In genomic region chr1:9588551-9589143, GRCh38 we compare ENCODE assay signal across 8 cellular contexts. TPM values are rescaled to one million over a fixed set of nuclear protein-coding genes. Genes with fewer than 3 reads are reported as not detected.
A peak's percentile ranks its signal among the peaks of the same experiment; 100 is the strongest.
DNase-seq lines count a peak whose midpoint lies in the region; ATAC-seq, FAIRE-seq and TF ChIP-seq lines count a peak whose summit lies in the region.

A gene with protein sequence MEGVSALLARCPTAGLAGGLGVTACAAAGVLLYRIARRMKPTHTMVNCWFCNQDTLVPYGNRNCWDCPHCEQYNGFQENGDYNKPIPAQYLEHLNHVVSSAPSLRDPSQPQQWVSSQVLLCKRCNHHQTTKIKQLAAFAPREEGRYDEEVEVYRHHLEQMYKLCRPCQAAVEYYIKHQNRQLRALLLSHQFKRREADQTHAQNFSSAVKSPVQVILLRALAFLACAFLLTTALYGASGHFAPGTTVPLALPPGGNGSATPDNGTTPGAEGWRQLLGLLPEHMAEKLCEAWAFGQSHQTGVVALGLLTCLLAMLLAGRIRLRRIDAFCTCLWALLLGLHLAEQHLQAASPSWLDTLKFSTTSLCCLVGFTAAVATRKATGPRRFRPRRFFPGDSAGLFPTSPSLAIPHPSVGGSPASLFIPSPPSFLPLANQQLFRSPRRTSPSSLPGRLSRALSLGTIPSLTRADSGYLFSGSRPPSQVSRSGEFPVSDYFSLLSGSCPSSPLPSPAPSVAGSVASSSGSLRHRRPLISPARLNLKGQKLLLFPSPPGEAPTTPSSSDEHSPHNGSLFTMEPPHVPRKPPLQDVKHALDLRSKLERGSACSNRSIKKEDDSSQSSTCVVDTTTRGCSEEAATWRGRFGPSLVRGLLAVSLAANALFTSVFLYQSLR (plus strand): TSS chr1:9588911. CDS start chr1:9588931, 20 bp downstream.

- H3K27ac ChIP-seq in astrocyte (ENCODE audit: low read depth, low read length): no peak within 1 kb of the TSS
- peak within 1 kb of the TSS; percentile 62 for H3K27ac ChIP-seq in hepatocyte

- H3K9me3 ChIP-seq in astrocyte (ENCODE audit: insufficient read depth, low read depth, low read length) (no peaks in the 10 kb centered on the region), hepatocyte (ENCODE audit: low read depth) (no peaks in the 10 kb centered on the region)

- H3K4me2 ChIP-seq in astrocyte (ENCODE audit: low read length): peak within 1 kb of the TSS; percentile 90
- H3K4me2 ChIP-seq in hepatocyte: peak within 1 kb of the TSS; percentile 95

- H2AFZ ChIP-seq in astrocyte (ENCODE audit: low read depth, low read length): peak within 1 kb of the TSS; percentile 84
- H2AFZ ChIP-seq in hepatocyte: peak within 1 kb of the TSS; percentile 60

- peak; percentile 95 for DNase-seq in GM12891 (ENCODE audit: insufficient read length, low spot score)
- DNase-seq in NCI-H1436 (lab: John Stamatoyannopoulos, UW): peak; percentile 94
- DNase-seq in T-helper 2 cell treated with Interferon-gamma antibody and Interleukin-4, amounts not matched to agents 5 μg/mL and 100 μg/mL, for 36 hours (ENCODE audit: low spot score): peak; percentile 95
- DNase-seq in astrocyte (ENCODE audit: low read depth): peak; percentile 60
- DNase-seq in hepatocyte (ENCODE audit: low spot score): peak; percentile 97
- DNase-seq in retinal pigment epithelial cell (ENCODE audit: low read depth): peak; percentile 48
- no peak for DNase-seq in cortex of kidney (lab: John Stamatoyannopoulos, UW)

- H3K27me3 Mint-ChIP-seq in T-helper 2 cell treated with Interferon-gamma antibody and Interleukin-4, amounts not matched to agents 5 μg/mL and 100 μg/mL, for 36 hours (ENCODE audit: low read depth): no peaks in the 10 kb centered on the region
- H3K27me3 Mint-ChIP-seq in astrocyte (ENCODE audit: low read depth, unreplicated experiment): no peaks in the 10 kb centered on the region

- peak within 1 kb of the TSS; percentile 63 for H3K27ac Mint-ChIP-seq in T-helper 2 cell treated with Interferon-gamma antibody and Interleukin-4, amounts not matched to agents 5 μg/mL and 100 μg/mL, for 36 hours
- no peak within 1 kb of the TSS for H3K27ac Mint-ChIP-seq in astrocyte (ENCODE audit: unreplicated experiment)

- no peaks in the 10 kb centered on the region for H3K9me3 Mint-ChIP-seq in T-helper 2 cell treated with Interferon-gamma antibody and Interleukin-4, amounts not matched to agents 5 μg/mL and 100 μg/mL, for 36 hours
- no peaks in the 10 kb centered on the region for H3K9me3 Mint-ChIP-seq in astrocyte (ENCODE audit: unreplicated experiment)

- H3K36me3 Mint-ChIP-seq in T-helper 2 cell treated with Interferon-gamma antibody and Interleukin-4, amounts not matched to agents 5 μg/mL and 100 μg/mL, for 36 hours (ENCODE audit: low read depth): no peaks in the 10 kb centered on the region
- no peaks in the 10 kb centered on the region for H3K36me3 Mint-ChIP-seq in astrocyte (ENCODE audit: low read depth, unreplicated experiment)

- peak; percentile 100 for FAIRE-seq in GM12891 (lab: Jason Lieb, UNC)
- no peak for FAIRE-seq in astrocyte (lab: Jason Lieb, UNC)

- peak within 1 kb of the TSS; percentile 81 for H3K9ac ChIP-seq in astrocyte (ENCODE audit: low read length)

- peak within 1 kb of the TSS; percentile 82 for H3K4me3 Mint-ChIP-seq in T-helper 2 cell treated with Interferon-gamma antibody and Interleukin-4, amounts not matched to agents 5 μg/mL and 100 μg/mL, for 36 hours
- peak within 1 kb of the TSS; percentile 85 for H3K4me3 Mint-ChIP-seq in astrocyte (ENCODE audit: unreplicated experiment)

- WGBS in hepatocyte (ENCODE audit: low lambda C conversion rate, missing lambda C conversion rate): under 1% methylated on average over 39 of the region's 94 CpGs

- TF ChIP-seq CTCF in astrocyte (IDR thresholded peaks at IDR 0.05; ENCODE audit: insufficient read depth, low read depth, low read length) (peak; percentile 25), hepatocyte (IDR thresholded peaks at IDR 0.05; ENCODE audit: poor library complexity) (peak; percentile 86), retinal pigment epithelial cell (conservative IDR thresholded peaks at IDR 0.05; ENCODE audit: low read depth, low read length) (peak; percentile 51)

- H3K9me2 ChIP-seq in hepatocyte (replicated peaks; ENCODE audit: insufficient read depth): no peaks in the 10 kb centered on the region

- H3K4me3 ChIP-seq in astrocyte (ENCODE audit: insufficient read depth, low read depth, low read length) (peak within 1 kb of the TSS; percentile 65), hepatocyte (peak within 1 kb of the TSS; percentile 77), retinal pigment epithelial cell (ENCODE audit: low read length) (peak within 1 kb of the TSS; percentile 66)

- H3K4me1 ChIP-seq in astrocyte (ENCODE audit: insufficient read depth, low read length) (peaks cover 18% of the 10 kb centered on the region), hepatocyte (ENCODE audit: insufficient read depth) (peaks cover 8% of the 10 kb centered on the region)

- H3K36me3 ChIP-seq in astrocyte (ENCODE audit: insufficient read depth, low read length): no peaks in the 10 kb centered on the region
- no peaks in the 10 kb centered on the region for H3K36me3 ChIP-seq in hepatocyte (replicated peaks; ENCODE audit: insufficient read depth, low read depth)

- no peak for TF ChIP-seq POLR2A in GM12891 (IDR thresholded peaks at IDR 0.05; ENCODE audit: low read depth, low read length)

- no peaks in the 10 kb centered on the region for H3K27me3 ChIP-seq in astrocyte (ENCODE audit: insufficient read depth, low read length)
- no peaks in the 10 kb centered on the region for H3K27me3 ChIP-seq in hepatocyte

- peaks cover 22% of the 10 kb centered on the region for H3K4me1 Mint-ChIP-seq in T-helper 2 cell treated with Interferon-gamma antibody and Interleukin-4, amounts not matched to agents 5 μg/mL and 100 μg/mL, for 36 hours (ENCODE audit: low read depth)
- H3K4me1 Mint-ChIP-seq in astrocyte (ENCODE audit: low read depth, unreplicated experiment): peaks cover 7% of the 10 kb centered on the region

- H3K79me2 ChIP-seq in astrocyte (ENCODE audit: insufficient read depth, low read length) (peaks cover 46% of the 10 kb centered on the region), hepatocyte (peaks cover 43% of the 10 kb centered on the region)

- peak; percentile 66 for ATAC-seq in HG02840 (IDR thresholded peaks at IDR 0.05; ENCODE audit: low FRiP score, unreplicated experiment)

- peaks cover 42% of the 10 kb centered on the region for H4K20me1 ChIP-seq in astrocyte (ENCODE audit: insufficient read depth, low read length)
- peaks cover 19% of the 10 kb centered on the region for H4K20me1 ChIP-seq in hepatocyte (ENCODE audit: insufficient read depth, poor library complexity, severe bottlenecking)

TF ChIP-seq in GM12891, 5 proteins besides CTCF, POLR2A, EP300 and RAD21:
- no peak for TF ChIP-seq POLR2AphosphoS5 (IDR thresholded peaks at IDR 0.05; ENCODE audit: low read depth, low read length)
- peak; percentile 7 for TF ChIP-seq PAX5 (IDR thresholded peaks at IDR 0.05; ENCODE audit: insufficient read depth, low read length, severe bottlenecking)
TF ChIP-seq in GM12891: peak in this region for 1.

RNA-seq across cellular contexts. Expression of the gene that starts here (rescaled TPM):
- 7.1 TPM for polyA plus RNA-seq in GM12891 (2012; ENCODE audit: low read depth, missing spikeins)
- 10.0 and 10.9 TPM in 2 replicates for total RNA-seq in astrocyte
- 3.6 and 3.7 TPM in 2 replicates for total RNA-seq in hepatocyte
- 8.7 and 11.2 TPM in 2 replicates for polyA plus RNA-seq in hepatocyte

Comparison
In these comparisons a context has a peak if more than half of its experiments do, and no peak if none do; other contexts are left out.
1. CTCF ChIP-seq: peak in every context shown above with its lines; median percentile 86 in hepatocyte; 51 in retinal pigment epithelial cell; 25 in astrocyte.